ENCODE assay signal across 22 cellular contexts in genomic region chr12:80056232-80056631, GRCh38. TPM values are rescaled to one million over a fixed set of nuclear protein-coding genes. Genes with fewer than 3 reads are reported as not detected.
"Had no signal": no experiment of that assay in that cellular context is flagged by ENCODE, and none has a peak within 500 bp of the region (broad histone marks: within the 10 kb centered on the region; RNA-seq: fewer than 3 reads in every experiment).

No MANE protein-coding gene starts in this region.

- H3K9me3 Mint-ChIP-seq: activated T-cell treated with anti-CD3 and anti-CD28 coated beads, Interleukin-2, amount 50 U/mL, for 24 hours; activated T-helper 17 cell treated with anti-CD3 and anti-CD28 coated beads, Interleukin-2, amount 50 U/mL, for 72 hours; central memory CD8-positive, alpha-beta T cell; natural killer cell treated with Interleukin-12 subunit alpha and Interleukin-12 subunit beta and Interleukin-15 and Interleukin-18, amount 100 ng/mL, for 72 hours had no signal

- H3K4me3 ChIP-seq: adrenal gland, breast epithelium, left lung, pancreas, smooth muscle cell had no signal

- H3K36me3 ChIP-seq: adrenal gland, breast epithelium, left lung, pancreas had no signal

- H3K36me3 Mint-ChIP-seq: activated naive CD8-positive, alpha-beta T cell; natural killer cell treated with Interleukin-12 subunit alpha and Interleukin-12 subunit beta and Interleukin-15 and Interleukin-18, amount 100 ng/mL, for 72 hours had no signal

- H3K27ac Mint-ChIP-seq: activated naive CD8-positive, alpha-beta T cell; activated T-cell treated with anti-CD3 and anti-CD28 coated beads, Interleukin-2, amount 50 U/mL, for 24 hours; activated T-helper 17 cell treated with anti-CD3 and anti-CD28 coated beads, Interleukin-2, amount 50 U/mL, for 72 hours; natural killer cell treated with Interleukin-12 subunit alpha and Interleukin-12 subunit beta and Interleukin-15 and Interleukin-18, amount 100 ng/mL, for 72 hours had no signal

- H3K27me3 Mint-ChIP-seq: activated naive CD8-positive, alpha-beta T cell; activated T-cell treated with anti-CD3 and anti-CD28 coated beads, Interleukin-2, amount 50 U/mL, for 24 hours; activated T-helper 17 cell treated with anti-CD3 and anti-CD28 coated beads, Interleukin-2, amount 50 U/mL, for 72 hours had no signal

- H3K9me3 ChIP-seq: adrenal gland, breast epithelium, left lung, pancreas had no signal

- DNase-seq: activated CD4-positive, alpha-beta T cell treated with anti-CD3 and anti-CD28 coated beads, Interleukin-2, amount 50 U/mL, for 4 hours; activated CD8-positive, alpha-beta memory T cell treated with anti-CD3 and anti-CD28 coated beads for 24 hours; activated CD8-positive, alpha-beta memory T cell treated with anti-CD3 and anti-CD28 coated beads, Interleukin-2, amount 50 U/mL, for 4 hours; activated T-cell treated with anti-CD3 and anti-CD28 coated beads, Interleukin-2, amount 50 U/mL, for 24 hours; cortex of kidney; effector CD8-positive, alpha-beta T cell; foreskin melanocyte; left lung; midbrain; stimulated activated CD4-positive, alpha-beta T cell treated with anti-CD3 and anti-CD28 coated beads, Interleukin-15, amount 100 ng/mL, for 24 hours; stimulated activated CD4-positive, alpha-beta T cell treated with anti-CD3 and anti-CD28 coated beads, Interleukin-2, amount 100 ng/mL, for 48 hours; stimulated activated naive CD4-positive, alpha-beta T cell; T-helper 9 cell had no signal

- H3K27me3 ChIP-seq: adrenal gland, breast epithelium, left lung, pancreas had no signal

- H3K27ac ChIP-seq: adrenal gland, breast epithelium, left lung, pancreas had no signal

- H3K4me3 Mint-ChIP-seq: activated naive CD8-positive, alpha-beta T cell; activated T-cell treated with anti-CD3 and anti-CD28 coated beads, Interleukin-2, amount 50 U/mL, for 24 hours; activated T-helper 17 cell treated with anti-CD3 and anti-CD28 coated beads, Interleukin-2, amount 50 U/mL, for 72 hours; central memory CD8-positive, alpha-beta T cell; natural killer cell treated with Interleukin-12 subunit alpha and Interleukin-12 subunit beta and Interleukin-15 and Interleukin-18, amount 100 ng/mL, for 72 hours had no signal

- H3K4me1 ChIP-seq: breast epithelium, left lung had no signal

- H3K4me1 Mint-ChIP-seq: activated T-helper 17 cell treated with anti-CD3 and anti-CD28 coated beads, Interleukin-2, amount 50 U/mL, for 72 hours; central memory CD8-positive, alpha-beta T cell had no signal

RNA-seq across cellular contexts. Expression of gene OTOGL, which starts 43.1 kb away (rescaled TPM):
- total RNA-seq: activated T-helper 17 cell treated with anti-CD3 and anti-CD28 coated beads, Interleukin-2, amount 50 U/mL, for 72 hours; natural killer cell treated with Interleukin-12 subunit alpha and Interleukin-12 subunit beta and Interleukin-15 and Interleukin-18, amount 100 ng/mL, for 72 hours; T-helper 1 cell treated with Interleukin-12 subunit alpha and Interleukin-12 subunit beta and Interleukin-4 antibody, amounts not matched to agents 30 ng/mL and 1 ng/mL, for 36 hours had no signal
